ENCODE assay signal across 10 cellular contexts in the genomic region with DNA sequence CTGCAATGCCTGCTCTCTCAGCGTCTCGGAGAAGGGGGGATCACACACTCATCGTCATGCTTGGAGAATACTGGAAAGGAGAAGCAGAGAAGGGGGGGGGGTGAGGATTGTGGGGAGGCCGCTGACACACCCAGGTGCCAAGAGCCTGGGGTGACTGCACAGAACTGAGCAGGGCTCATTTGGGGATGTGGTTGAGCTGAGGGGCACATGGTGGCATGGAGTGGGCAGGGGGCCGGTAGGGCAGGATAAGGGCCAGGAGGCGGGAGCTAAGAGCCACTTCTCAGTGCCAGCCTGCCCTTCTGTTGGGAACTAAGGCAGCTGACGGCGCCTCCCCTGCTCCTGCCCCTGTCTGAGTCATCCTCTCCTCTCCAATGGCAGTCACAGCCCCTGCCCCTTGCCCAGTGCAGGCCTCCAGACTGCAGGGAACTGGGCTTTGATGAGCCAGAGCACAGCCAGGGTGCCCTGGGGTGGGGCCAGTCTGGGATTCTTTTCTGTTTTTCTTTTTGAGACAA. TPM values are rescaled to one million over a fixed set of nuclear protein-coding genes. Genes with fewer than 3 reads are reported as not detected.
DNase-seq lines count a peak whose midpoint lies in the region; ATAC-seq and TF ChIP-seq lines count a peak whose summit lies in the region.
"Had no signal": no experiment of that assay in that cellular context is flagged by ENCODE, and none has a peak within 500 bp of the region (broad histone marks: within the 10 kb centered on the region; RNA-seq: fewer than 3 reads in every experiment).

No MANE protein-coding gene starts in this region.

- H3K27me3 ChIP-seq in upper lobe of left lung, result no peaks in the 10 kb centered on the region
- H3K27me3 ChIP-seq: esophagus muscularis mucosa had no signal

- peaks cover 27% of the 10 kb centered on the region for H3K36me3 Mint-ChIP-seq in activated naive CD4-positive, alpha-beta T cell treated with anti-CD3 and anti-CD28 coated beads, Interleukin-2, amount 10 ng/mL, durations not matched to agents 7 days and 5 days

- H3K27me3 Mint-ChIP-seq in activated naive CD4-positive, alpha-beta T cell treated with anti-CD3 and anti-CD28 coated beads, Interleukin-2, amount 10 ng/mL, durations not matched to agents 7 days and 5 days, result no peaks in the 10 kb centered on the region
- H3K27me3 Mint-ChIP-seq: CD4-positive, alpha-beta T cell had no signal

- no peaks in the 10 kb centered on the region for H3K9me3 ChIP-seq in upper lobe of left lung
- H3K9me3 ChIP-seq: esophagus muscularis mucosa had no signal

- TF ChIP-seq EP300 in upper lobe of left lung (IDR thresholded peaks at IDR 0.05), result no peak

- H3K27ac Mint-ChIP-seq in activated naive CD4-positive, alpha-beta T cell treated with anti-CD3 and anti-CD28 coated beads, Interleukin-2, amount 10 ng/mL, durations not matched to agents 7 days and 5 days, result peak overlapping the region; percentile 80
- H3K27ac Mint-ChIP-seq: CD4-positive, alpha-beta T cell had no signal

- H3K4me1 Mint-ChIP-seq in activated naive CD4-positive, alpha-beta T cell treated with anti-CD3 and anti-CD28 coated beads, Interleukin-2, amount 10 ng/mL, durations not matched to agents 7 days and 5 days, result peaks cover 21% of the 10 kb centered on the region

- H3K4me3 ChIP-seq in upper lobe of left lung, result no peak overlapping the region
- H3K4me3 ChIP-seq: esophagus muscularis mucosa had no signal

- H3K36me3 ChIP-seq in upper lobe of left lung, result peaks cover 0 to 18% (median 8%) of the 10 kb centered on the region in 4 donors

- CTCF ChIA-PET in activated naive CD4-positive, alpha-beta T cell treated with anti-CD3 and anti-CD28 coated beads, Interleukin-2, amount 10 ng/mL, durations not matched to agents 7 days and 5 days (lab: Charles Lee), result no interaction called here

- no peaks in the 10 kb centered on the region for H3K9me3 Mint-ChIP-seq in activated naive CD4-positive, alpha-beta T cell treated with anti-CD3 and anti-CD28 coated beads, Interleukin-2, amount 10 ng/mL, durations not matched to agents 7 days and 5 days
- H3K9me3 Mint-ChIP-seq: CD4-positive, alpha-beta T cell had no signal

- ATAC-seq in upper lobe of left lung (ENCODE audit: low FRiP score in 2 of 2), result peak; percentile 28 to 30
- no peak for ATAC-seq in HG02885 (IDR thresholded peaks at IDR 0.05; ENCODE audit: poor library complexity, unreplicated experiment)

- peak in 1 of 4 donors; percentile 8 for TF ChIP-seq POLR2A in upper lobe of left lung (IDR thresholded peaks at IDR 0.05)

- no peak for TF ChIP-seq CTCF in upper lobe of left lung (IDR thresholded peaks at IDR 0.05)

- peaks cover 0 to 14% (median 2%) of the 10 kb centered on the region in 4 donors for H3K4me1 ChIP-seq in upper lobe of left lung

- no peak overlapping the region for H3K27ac ChIP-seq in upper lobe of left lung
- H3K27ac ChIP-seq: esophagus muscularis mucosa had no signal

- DNase-seq in activated naive CD4-positive, alpha-beta T cell treated with anti-CD3 and anti-CD28 coated beads, Interleukin-2, amount 10 ng/mL, durations not matched to agents 7 days and 5 days, result no peak
- DNase-seq in activated naive CD4-positive, alpha-beta T cell treated with anti-CD3 and anti-CD28 coated beads, Interleukin-2, amount 50 U/mL, for 16 hours, result no peak
- DNase-seq in SW480 (ENCODE audit: low spot score) (peak; percentile 80), iPS-NIHi11 (ENCODE audit: low spot score) (peak; percentile 54), upper lobe of left lung (peak in 1 of 2 donors; percentile 58), NCI-H1930 (lab: John Stamatoyannopoulos, UW) (no peak), COLO829 (ENCODE audit: low spot score) (no peak)
- DNase-seq: CD4-positive, alpha-beta T cell had no signal

- WGBS in upper lobe of left lung, 2 donors, result 53 to 71% methylated on average over 6 to 8 of the region's 8 CpGs

- no peak overlapping the region for H3K4me3 Mint-ChIP-seq in activated naive CD4-positive, alpha-beta T cell treated with anti-CD3 and anti-CD28 coated beads, Interleukin-2, amount 10 ng/mL, durations not matched to agents 7 days and 5 days
- H3K4me3 Mint-ChIP-seq: CD4-positive, alpha-beta T cell had no signal

RNA-seq across cellular contexts. Expression of a gene that starts 27.2 kb away (rescaled TPM):
- 10 to 100 TPM; 33.2 to 58.2 (median 47.0) TPM for total RNA-seq in upper lobe of left lung

RNA-seq across cellular contexts. Expression of a gene that starts 27.3 kb away (rescaled TPM):
- total RNA-seq in upper lobe of left lung, result 1 to 10 TPM; 2.7 to 10.0 (median 6.6) TPM

Comparison
In these comparisons a context has a peak if more than half of its experiments do, and no peak if none do; other contexts are left out.
1. DNase-seq: peak in SW480 (single experiment) and iPS-NIHi11 (single experiment); none in activated naive CD4-positive, alpha-beta T cell treated with anti-CD3 and anti-CD28 coated beads, Interleukin-2, amount 10 ng/mL, durations not matched to agents 7 days and 5 days (single experiment), activated naive CD4-positive, alpha-beta T cell treated with anti-CD3 and anti-CD28 coated beads, Interleukin-2, amount 50 U/mL, for 16 hours (single experiment), NCI-H1930 (0 of 2) and COLO829 (single experiment).